In the genomic region with DNA sequence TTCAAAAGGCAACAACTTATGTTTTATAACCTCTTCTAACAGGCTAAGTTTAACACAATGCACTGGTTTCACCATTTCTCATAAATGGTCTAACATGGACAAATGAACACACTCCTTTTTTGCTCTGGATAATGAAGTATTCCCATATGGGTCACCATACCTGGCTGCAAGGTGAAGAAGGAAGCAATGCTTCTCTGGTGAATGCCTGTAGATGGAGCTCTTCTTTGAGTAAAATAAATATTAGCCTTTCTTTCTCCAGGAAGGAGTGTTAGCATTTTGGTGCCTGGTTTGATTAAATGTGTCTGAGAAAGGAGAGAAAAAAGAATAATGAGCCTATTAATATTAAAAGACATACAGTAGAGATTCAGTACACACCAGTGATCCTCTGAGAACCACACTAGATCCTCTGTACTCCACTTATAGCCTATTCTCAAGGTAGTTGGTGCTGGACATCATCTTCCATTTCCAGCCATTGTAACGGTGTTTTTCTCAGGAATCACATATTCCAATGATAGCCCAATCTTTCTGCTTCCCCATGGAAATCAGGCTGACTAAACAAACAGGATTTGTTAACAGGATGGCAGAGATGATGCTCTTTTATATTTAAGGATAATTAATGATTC, we compare ENCODE assay signal across 9 cellular contexts. TPM values are rescaled to one million over a fixed set of nuclear protein-coding genes. Genes with fewer than 3 reads are reported as not detected.
DNase-seq lines count a peak whose midpoint lies in the region; ATAC-seq and TF ChIP-seq lines count a peak whose summit lies in the region.
"Had no signal": no experiment of that assay in that cellular context is flagged by ENCODE, and none has a peak within 500 bp of the region (broad histone marks: within the 10 kb centered on the region; RNA-seq: fewer than 3 reads in every experiment).

No MANE protein-coding gene starts in this region.

- no peak overlapping the region for H3K27ac ChIP-seq in HEK293 (ENCODE audit: extremely low read depth, low read depth, low read length)
- no peak overlapping the region for H3K27ac ChIP-seq in right lobe of liver

- no peak for TF ChIP-seq POLR2A in right lobe of liver (IDR thresholded peaks at IDR 0.05)

- H3K27ac Mint-ChIP-seq in activated naive CD4-positive, alpha-beta T cell treated with anti-CD3 and anti-CD28 coated beads, Interleukin-2, amount 10 ng/mL, durations not matched to agents 7 days and 5 days = no peak overlapping the region

- intact Hi-C loops in right lobe of liver (cut with DNase I) = loop anchor here in 1 of 2 donors (5.0 kb wide), 1 partner anchor 160 kb away; a partner anchor contains a TSS

- H3K9me3 ChIP-seq in HEK293 (ENCODE audit: control insufficient read depth, insufficient read depth, low read depth, low read length) (no peaks in the 10 kb centered on the region), right lobe of liver (no peaks in the 10 kb centered on the region)

- H3K4me1 Mint-ChIP-seq in activated naive CD4-positive, alpha-beta T cell treated with anti-CD3 and anti-CD28 coated beads, Interleukin-2, amount 10 ng/mL, durations not matched to agents 7 days and 5 days = peaks cover under 1% of the 10 kb centered on the region

- ATAC-seq in right lobe of liver = peak; percentile 70 to 86 (median 80)

- 0 out of 2 replicates have a peak, but pooled peaks have one; percentile 13 for TF ChIP-seq CTCF in HEK293 (tag by site-specific recombination; IDR thresholded peaks at IDR 0.05)
- TF ChIP-seq CTCF in astrocyte of the spinal cord (IDR thresholded peaks at IDR 0.05; ENCODE audit: low read depth, low read length) = peak; percentile 54
- peak; percentile 41 to 67 (median 58) for TF ChIP-seq CTCF in right lobe of liver (IDR thresholded peaks at IDR 0.05)

- 67% methylated on average over 1 of the region's 1 CpG for WGBS in right lobe of liver (ENCODE audit: insufficient coverage, low coverage, low lambda C conversion rate, missing lambda C conversion rate)

- CTCF ChIA-PET in HEK293 (lab: Yijun Ruan, JAX) = interaction anchor here (0.8 to 1.3 kb wide), 4 partner anchors 9 to 58 kb away, joined by 3 to 4 read pairs (median 3); no protein-coding TSS in a partner anchor
- CTCF ChIA-PET in activated naive CD4-positive, alpha-beta T cell treated with anti-CD3 and anti-CD28 coated beads, Interleukin-2, amount 10 ng/mL, durations not matched to agents 7 days and 5 days (lab: Charles Lee) = interaction anchor here (0.8 to 1.2 kb wide), 3 partner anchors 8 to 89 kb away, joined by 3 to 5 read pairs (median 3); no protein-coding TSS in a partner anchor

- no peaks in the 10 kb centered on the region for H3K9me3 Mint-ChIP-seq in activated naive CD4-positive, alpha-beta T cell treated with anti-CD3 and anti-CD28 coated beads, Interleukin-2, amount 10 ng/mL, durations not matched to agents 7 days and 5 days

- no peaks in the 10 kb centered on the region for H3K27me3 Mint-ChIP-seq in activated naive CD4-positive, alpha-beta T cell treated with anti-CD3 and anti-CD28 coated beads, Interleukin-2, amount 10 ng/mL, durations not matched to agents 7 days and 5 days

- POLR2A ChIA-PET in HEK293 (lab: Yijun Ruan, JAX) = no interaction called here

- H3K36me3 ChIP-seq in HEK293 (ENCODE audit: control insufficient read depth in 2 of 2, insufficient read depth in 1 of 2, low read length in 2 of 2) (peaks cover 8 to 49% of the 10 kb centered on the region in 2 experiments; a peak in 2 of 3 replicates), right lobe of liver (peaks cover 0 to 16% (median 7%) of the 10 kb centered on the region in 4 donors)

- H3K4me3 Mint-ChIP-seq in activated naive CD4-positive, alpha-beta T cell treated with anti-CD3 and anti-CD28 coated beads, Interleukin-2, amount 10 ng/mL, durations not matched to agents 7 days and 5 days = no peak overlapping the region

- H3K4me3 ChIP-seq in HEK293 (ENCODE audit: low read depth, low read length) (no peak overlapping the region), astrocyte of the spinal cord (ENCODE audit: low read depth, low read length) (no peak overlapping the region), right lobe of liver (no peak overlapping the region)

- in situ Hi-C loops in astrocyte of the spinal cord (cut with HindIII; ENCODE audit: low sequenced_read_pairs) = no loop called here

- H3K4me1 ChIP-seq in HEK293 (ENCODE audit: control insufficient read depth, insufficient read depth, low read length) = no peaks in the 10 kb centered on the region
- H3K4me1 ChIP-seq in right lobe of liver = no peaks in the 10 kb centered on the region

- peaks cover 25% of the 10 kb centered on the region for H3K36me3 Mint-ChIP-seq in activated naive CD4-positive, alpha-beta T cell treated with anti-CD3 and anti-CD28 coated beads, Interleukin-2, amount 10 ng/mL, durations not matched to agents 7 days and 5 days

- peak; percentile 70 for DNase-seq in DMS53 (lab: John Stamatoyannopoulos, UW)
- peak; percentile 9 for DNase-seq in astrocyte of the spinal cord (ENCODE audit: low read depth, low spot score)
- no peak for DNase-seq in right lobe of liver
- no peak for DNase-seq in activated CD4-positive, CD25-positive, alpha-beta regulatory T cell treated with anti-CD3 and anti-CD28 coated beads, Interleukin-2, amount 50 U/mL, for 72 hours
- DNase-seq in stimulated activated CD4-positive, alpha-beta T cell treated with anti-CD3 and anti-CD28 coated beads, Interleukin-4, amount 100 ng/mL, for 4 hours = no peak
- no peak for DNase-seq in central memory CD4-positive, alpha-beta T cell
- DNase-seq in activated naive CD4-positive, alpha-beta T cell treated with anti-CD3 and anti-CD28 coated beads, Interleukin-2, amount 10 ng/mL, durations not matched to agents 7 days and 5 days = no peak
- DNase-seq: activated CD4-positive, alpha-beta T cell treated with anti-CD3 and anti-CD28 coated beads, Interleukin-2, amount 50 U/mL, for 48 hours had no signal

- H3K27me3 ChIP-seq in right lobe of liver = no peaks in the 10 kb centered on the region

TF ChIP-seq in HEK293, 187 proteins besides CTCF, POLR2A, EP300 and RAD21:
- peak; percentile 28; the same call in 1 of the 2 replicates for TF ChIP-seq ZNF654 (tag by site-specific recombination; IDR thresholded peaks at IDR 0.05; ENCODE audit: low read depth)
- TF ChIP-seq ZNF585B (tag by site-specific recombination; IDR thresholded peaks at IDR 0.05) = no peak
- peak; percentile 43 for TF ChIP-seq ZBTB17 (tag by site-specific recombination; IDR thresholded peaks at IDR 0.05)
TF ChIP-seq in HEK293: peak in this region for 2.

RNA-seq across cellular contexts. Expression of a gene that starts 17.6 kb away (rescaled TPM):
- 10 to 100 TPM; 30.8 to 48.9 (median 43.3) TPM for total RNA-seq in right lobe of liver

RNA-seq across cellular contexts. Expression of a gene that starts 21.9 kb away (rescaled TPM):
- total RNA-seq in right lobe of liver = under 1 TPM in 2 of 6 experiments, not detected in 4; 0.43 to 0.56 TPM

RNA-seq across cellular contexts. Expression of a gene that starts 37.4 kb away (rescaled TPM):
- 10 to 100 TPM; 11.9 to 21.8 (median 17.8) TPM for total RNA-seq in right lobe of liver

RNA-seq across cellular contexts. Expression of a gene that starts 38.1 kb away (rescaled TPM):
- total RNA-seq in right lobe of liver = 1 to 10 TPM in 5 of 6 experiments, under 1 TPM in 1; 0.74 to 4.8 (median 2.4) TPM

Comparison
In these comparisons a context has a peak if more than half of its experiments do, and no peak if none do; other contexts are left out.
1. DNase-seq: peak in DMS53 (single experiment) and astrocyte of the spinal cord (single experiment); none in right lobe of liver (0 of 3), activated CD4-positive, CD25-positive, alpha-beta regulatory T cell treated with anti-CD3 and anti-CD28 coated beads, Interleukin-2, amount 50 U/mL, for 72 hours (single experiment), stimulated activated CD4-positive, alpha-beta T cell treated with anti-CD3 and anti-CD28 coated beads, Interleukin-4, amount 100 ng/mL, for 4 hours (0 of 2), central memory CD4-positive, alpha-beta T cell (single experiment) and activated naive CD4-positive, alpha-beta T cell treated with anti-CD3 and anti-CD28 coated beads, Interleukin-2, amount 10 ng/mL, durations not matched to agents 7 days and 5 days (single experiment).
2. Peak in every context shown above with its lines, with median percentiles within 50 percentile points of each other: CTCF ChIP-seq.